8 cellular contexts compared by ENCODE assay signal in the genomic region with DNA sequence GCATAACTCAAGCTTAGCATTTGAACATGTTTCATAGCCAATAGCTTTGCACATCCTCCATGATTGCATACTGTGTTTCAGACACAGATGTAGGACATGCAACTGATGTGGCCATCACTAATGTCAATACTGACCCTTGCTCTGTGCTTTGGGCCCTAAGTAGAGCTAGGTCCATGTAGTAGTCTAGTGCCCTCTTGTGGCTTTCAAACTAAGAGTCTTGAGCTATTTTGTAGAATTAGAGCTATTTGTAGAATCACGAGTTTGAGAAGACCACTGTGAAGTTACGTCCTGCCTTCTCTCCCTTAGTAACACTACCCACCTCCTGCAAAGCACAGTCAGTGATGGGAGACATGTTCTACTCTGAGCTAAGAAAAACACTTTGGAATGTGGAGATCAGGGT.
DNase-seq lines count a peak whose midpoint lies in the region; ATAC-seq and TF ChIP-seq lines count a peak whose summit lies in the region.

No MANE protein-coding gene starts in this region.

- no peaks in the 10 kb centered on the region for H3K9me3 ChIP-seq in ascending aorta

- peaks cover 0 to 10% of the 10 kb centered on the region in 2 donors for H3K4me1 ChIP-seq in ascending aorta

- no peak overlapping the region for H3K4me3 ChIP-seq in ascending aorta

- no peak overlapping the region for H3K27ac ChIP-seq in ascending aorta

- TF ChIP-seq CTCF in ascending aorta (IDR thresholded peaks at IDR 0.05), result peak; percentile 44 to 64 (median 53)

- H3K36me3 ChIP-seq in ascending aorta, result no peaks in the 10 kb centered on the region

- DNase-seq in DMS79 treated with DMSO at 0.1 percent for 48 hours (lab: John Stamatoyannopoulos, UW), result peak; percentile 10
- no peak for DNase-seq in DMS79 (lab: John Stamatoyannopoulos, UW)
- peak; percentile 47 for DNase-seq in NCI-H1694 (lab: John Stamatoyannopoulos, UW)
- DNase-seq in ascending aorta (ENCODE audit: low spot score in 2 of 2), result no peak
- DNase-seq in iris pigment epithelial cell (ENCODE audit: low read depth), result peak; percentile 71

- intact Hi-C loops in ascending aorta (cut with DNase I), result loop anchor here (1.0 to 10.0 kb wide), 4 partner anchors 345 to 549 kb away; no protein-coding TSS in a partner anchor

- H3K27me3 ChIP-seq in ascending aorta, result no peaks in the 10 kb centered on the region

- ATAC-seq in GM18861 (IDR thresholded peaks at IDR 0.05; ENCODE audit: unreplicated experiment) (no peak), HG03108 (IDR thresholded peaks at IDR 0.05; ENCODE audit: unreplicated experiment) (no peak), GM19452 (IDR thresholded peaks at IDR 0.05; ENCODE audit: unreplicated experiment) (no peak)

Comparison
In these comparisons a context has a peak if more than half of its experiments do, and no peak if none do; other contexts are left out.
1. DNase-seq: peak in DMS79 treated with DMSO at 0.1 percent for 48 hours (single experiment), NCI-H1694 (single experiment) and iris pigment epithelial cell (single experiment); none in DMS79 (single experiment) and ascending aorta (0 of 2).